Comparison of ENCODE assay signal across 8 cellular contexts in genomic region chr2:68387408-68388350, GRCh38. TPM values are rescaled to one million over a fixed set of nuclear protein-coding genes. Genes with fewer than 3 reads are reported as not detected.
A peak's percentile ranks its signal among the peaks of the same experiment; 100 is the strongest.
DNase-seq lines count a peak whose midpoint lies in the region; ATAC-seq and TF ChIP-seq lines count a peak whose summit lies in the region.

No MANE protein-coding gene starts in this region.

- peak overlapping the region; percentile 82 for H3K27ac ChIP-seq in SU-DHL-6 (ENCODE audit: low read depth, low read length)

- no peak overlapping the region for H3K9ac ChIP-seq in SU-DHL-6 (ENCODE audit: low read length)

- H3K9me3 ChIP-seq in SU-DHL-6 (ENCODE audit: insufficient read depth, low read length): no peaks in the 10 kb centered on the region

- ATAC-seq in activated CD8-positive, alpha-beta memory T cell treated with anti-CD3 and anti-CD28 coated beads, Interleukin-2, amount 10 ng/mL, durations not matched to agents 7 days and 5 days: peak; percentile 33
- ATAC-seq in HG03060 (IDR thresholded peaks at IDR 0.05; ENCODE audit: low read depth, unreplicated experiment): peak; percentile 36
- no peak for ATAC-seq in GM21526 (IDR thresholded peaks at IDR 0.05; ENCODE audit: low FRiP score, unreplicated experiment)

- no peak for TF ChIP-seq CTCF in SU-DHL-6 (IDR thresholded peaks at IDR 0.05; ENCODE audit: insufficient read depth, low read length, poor library complexity, severe bottlenecking)

- 0 out of 2 replicates have a peak, but pooled peaks cover 5% of the 10 kb centered on the region for H3K79me2 ChIP-seq in SU-DHL-6 (ENCODE audit: insufficient read depth, low read length)

- peaks cover 22% of the 10 kb centered on the region; the same call in 1 of the 2 replicates for H3F3A ChIP-seq in SU-DHL-6 (ENCODE audit: insufficient read depth)

- no peaks in the 10 kb centered on the region for H4K20me1 ChIP-seq in SU-DHL-6 (ENCODE audit: low read depth, low read length)

- H3K27me3 ChIP-seq in SU-DHL-6 (ENCODE audit: low read length): no peaks in the 10 kb centered on the region

- CTCF ChIA-PET in activated CD8-positive, alpha-beta memory T cell treated with anti-CD3 and anti-CD28 coated beads, Interleukin-2, amount 10 ng/mL, durations not matched to agents 7 days and 5 days (lab: Charles Lee): interaction anchor here (0.9 to 1.9 kb wide), 4 partner anchors 22 to 54 kb away, joined by 3 to 11 read pairs (median 3); no protein-coding TSS in a partner anchor

- H3K27me3 Mint-ChIP-seq in activated CD8-positive, alpha-beta memory T cell treated with anti-CD3 and anti-CD28 coated beads, Interleukin-2, amount 10 ng/mL, durations not matched to agents 7 days and 5 days: peaks cover 3% of the 10 kb centered on the region
- H3K27me3 Mint-ChIP-seq in stimulated activated naive CD8-positive, alpha-beta T cell treated with anti-CD3 and anti-CD28 coated beads, Interleukin-15, Interleukin-2, amounts not matched to agents 100 ng/mL and 50 ng/mL, for 24 hours: no peaks in the 10 kb centered on the region

- H3K4me1 Mint-ChIP-seq in activated CD8-positive, alpha-beta memory T cell treated with anti-CD3 and anti-CD28 coated beads, Interleukin-2, amount 10 ng/mL, durations not matched to agents 7 days and 5 days: peaks cover 56% of the 10 kb centered on the region
- H3K4me1 Mint-ChIP-seq in stimulated activated naive CD8-positive, alpha-beta T cell treated with anti-CD3 and anti-CD28 coated beads, Interleukin-15, Interleukin-2, amounts not matched to agents 100 ng/mL and 50 ng/mL, for 24 hours (ENCODE audit: low read depth): peaks cover 79% of the 10 kb centered on the region

- H3K9me3 Mint-ChIP-seq in activated CD8-positive, alpha-beta memory T cell treated with anti-CD3 and anti-CD28 coated beads, Interleukin-2, amount 10 ng/mL, durations not matched to agents 7 days and 5 days (ENCODE audit: low read depth): no peaks in the 10 kb centered on the region
- no peaks in the 10 kb centered on the region for H3K9me3 Mint-ChIP-seq in stimulated activated naive CD8-positive, alpha-beta T cell treated with anti-CD3 and anti-CD28 coated beads, Interleukin-15, Interleukin-2, amounts not matched to agents 100 ng/mL and 50 ng/mL, for 24 hours

- no peak overlapping the region for H3K4me3 ChIP-seq in SU-DHL-6 (ENCODE audit: insufficient read depth, low read length, poor library complexity, severe bottlenecking)

- no peaks in the 10 kb centered on the region for H3K9me2 ChIP-seq in SU-DHL-6 (replicated peaks; ENCODE audit: insufficient read depth, low read length)

- H3K4me2 ChIP-seq in SU-DHL-6 (ENCODE audit: low read depth, low read length, poor library complexity, severe bottlenecking): peak overlapping the region; percentile 46

- peak overlapping the region; percentile 17 for H3K4me3 Mint-ChIP-seq in activated CD8-positive, alpha-beta memory T cell treated with anti-CD3 and anti-CD28 coated beads, Interleukin-2, amount 10 ng/mL, durations not matched to agents 7 days and 5 days
- peak overlapping the region; percentile 72 for H3K4me3 Mint-ChIP-seq in stimulated activated naive CD8-positive, alpha-beta T cell treated with anti-CD3 and anti-CD28 coated beads, Interleukin-15, Interleukin-2, amounts not matched to agents 100 ng/mL and 50 ng/mL, for 24 hours

- H3K27ac Mint-ChIP-seq in activated CD8-positive, alpha-beta memory T cell treated with anti-CD3 and anti-CD28 coated beads, Interleukin-2, amount 10 ng/mL, durations not matched to agents 7 days and 5 days: peak overlapping the region; percentile 81
- H3K27ac Mint-ChIP-seq in stimulated activated naive CD8-positive, alpha-beta T cell treated with anti-CD3 and anti-CD28 coated beads, Interleukin-15, Interleukin-2, amounts not matched to agents 100 ng/mL and 50 ng/mL, for 24 hours: peak overlapping the region; percentile 93

- DNase-seq in activated CD8-positive, alpha-beta memory T cell treated with anti-CD3 and anti-CD28 coated beads, Interleukin-2, amount 10 ng/mL, durations not matched to agents 7 days and 5 days: no peak
- no peak for DNase-seq in activated CD8-positive, alpha-beta memory T cell treated with anti-CD3 and anti-CD28 coated beads, Interleukin-2, amount 50 U/mL, for 48 hours
- no peak for DNase-seq in DMS114 treated with DMSO at 0.1 percent for 48 hours (lab: John Stamatoyannopoulos, UW; ENCODE audit: unreplicated experiment)
- DNase-seq in activated effector memory CD4-positive, alpha-beta T cell treated with Interleukin-2 at 50 U/mL for 16 hours: no peak

- peaks cover 55% of the 10 kb centered on the region for H3K36me3 Mint-ChIP-seq in activated CD8-positive, alpha-beta memory T cell treated with anti-CD3 and anti-CD28 coated beads, Interleukin-2, amount 10 ng/mL, durations not matched to agents 7 days and 5 days
- peaks cover 18% of the 10 kb centered on the region for H3K36me3 Mint-ChIP-seq in stimulated activated naive CD8-positive, alpha-beta T cell treated with anti-CD3 and anti-CD28 coated beads, Interleukin-15, Interleukin-2, amounts not matched to agents 100 ng/mL and 50 ng/mL, for 24 hours (ENCODE audit: low read depth)

- H3K36me3 ChIP-seq in SU-DHL-6 (ENCODE audit: low read length): peaks cover 41% of the 10 kb centered on the region

- no peak overlapping the region for H2AFZ ChIP-seq in SU-DHL-6 (ENCODE audit: low read depth, low read length, severe bottlenecking)

RNA-seq across cellular contexts. Expression of gene PLEK, which starts 22.6 kb away (rescaled TPM):
- total RNA-seq in activated CD8-positive, alpha-beta memory T cell treated with anti-CD3 and anti-CD28 coated beads, Interleukin-2, amount 10 ng/mL, durations not matched to agents 7 days and 5 days: 10 to 100 TPM; 31.8 to 42.5 TPM
